ENCODE assay signal across 1 cellular context in genomic region chr4:26583865-26584652, GRCh38.
TF ChIP-seq lines count a peak whose summit lies in the region.

TSS of gene TBC1D19 (plus strand) at chr4:26584084. CDS start at chr4:26584194, 110 bp downstream.

TF ChIP-seq in HepG2, 621 proteins besides CTCF, POLR2A, EP300 and RAD21 (continued from another document and continues in another):
- TF ChIP-seq SNRNP70 (IDR thresholded peaks at IDR 0.05; ENCODE audit: low read depth, low read length) = no peak
- TF ChIP-seq ARNTL (CRISPR knock-in tag; IDR thresholded peaks at IDR 0.05) = 0 out of 2 replicates have a peak, but pooled peaks have one; percentile 60
- TF ChIP-seq SKIL (CRISPR knock-in tag; IDR thresholded peaks at IDR 0.05; ENCODE audit: borderline replicate concordance) = no peak
- TF ChIP-seq HNF1B (CRISPR knock-in tag; IDR thresholded peaks at IDR 0.05) = peak; percentile 55; the same call in 1 of the 2 replicates
- TF ChIP-seq MTA1 (CRISPR knock-in tag; IDR thresholded peaks at IDR 0.05; ENCODE audit: borderline replicate concordance) = peak; percentile 86; the same call in 1 of the 2 replicates
- TF ChIP-seq ZNF512 (CRISPR knock-in tag; IDR thresholded peaks at IDR 0.05) = no peak
- no peak for TF ChIP-seq TCF7 (IDR thresholded peaks at IDR 0.05; ENCODE audit: low read depth)
- no peak for TF ChIP-seq NR2F6 (IDR thresholded peaks at IDR 0.05)
- peak; percentile 69 for TF ChIP-seq NR2F6 (CRISPR knock-in tag; IDR thresholded peaks at IDR 0.05)
- TF ChIP-seq PREB (CRISPR knock-in tag; IDR thresholded peaks at IDR 0.05) = no peak
- TF ChIP-seq KDM5A (IDR thresholded peaks at IDR 0.05; ENCODE audit: borderline replicate concordance, low read length) = peak; percentile 92
- no peak for TF ChIP-seq SMYD3 (CRISPR knock-in tag; IDR thresholded peaks at IDR 0.05)
- TF ChIP-seq ZGPAT (CRISPR knock-in tag; IDR thresholded peaks at IDR 0.05) = peak; percentile 73
- TF ChIP-seq ZNF597 (CRISPR knock-in tag; IDR thresholded peaks at IDR 0.05) = no peak
- no peak for TF ChIP-seq TP53 (CRISPR knock-in tag; conservative IDR thresholded peaks at IDR 0.05)
- TF ChIP-seq MEIS2 (CRISPR knock-in tag; IDR thresholded peaks at IDR 0.05) = no peak
- TF ChIP-seq ZFX (CRISPR knock-in tag; IDR thresholded peaks at IDR 0.05; ENCODE audit: low read depth) = peak; percentile 93
- peak; percentile 89; the same call in 1 of the 2 replicates for TF ChIP-seq SSRP1 (CRISPR knock-in tag; IDR thresholded peaks at IDR 0.05)
- TF ChIP-seq ZNF296 (CRISPR knock-in tag; conservative IDR thresholded peaks at IDR 0.05) = no peak
- TF ChIP-seq PRDM15 (CRISPR knock-in tag; IDR thresholded peaks at IDR 0.05) = no peak
- peak; percentile 84 for TF ChIP-seq ZNF644 (CRISPR knock-in tag; IDR thresholded peaks at IDR 0.05; ENCODE audit: low read depth)
- 0 out of 2 replicates have a peak, but pooled peaks have one; percentile 45 for TF ChIP-seq KLF11 (CRISPR knock-in tag; IDR thresholded peaks at IDR 0.05)
- no peak for TF ChIP-seq GRHL1 (CRISPR knock-in tag; conservative IDR thresholded peaks at IDR 0.05)
- no peak for TF ChIP-seq ZNF18 (CRISPR knock-in tag; IDR thresholded peaks at IDR 0.05; ENCODE audit: insufficient replicate concordance)
- peak; percentile 97 for TF ChIP-seq HBP1 (CRISPR knock-in tag; IDR thresholded peaks at IDR 0.05; ENCODE audit: low read depth)
- TF ChIP-seq ZNF17 (CRISPR knock-in tag; IDR thresholded peaks at IDR 0.05) = no peak
- 0 out of 2 replicates have a peak, but pooled peaks have one; percentile 90 for TF ChIP-seq PCBP1 (IDR thresholded peaks at IDR 0.05; ENCODE audit: borderline replicate concordance, low read depth, low read length)
- TF ChIP-seq ZEB1 (IDR thresholded peaks at IDR 0.05; ENCODE audit: insufficient replicate concordance, low read depth) = no peak
- peak; percentile 91; the same call in 1 of the 2 replicates for TF ChIP-seq ZNF136 (CRISPR knock-in tag; IDR thresholded peaks at IDR 0.05; ENCODE audit: low read depth)
- no peak for TF ChIP-seq TCF12 (IDR thresholded peaks at IDR 0.05)
- no peak for TF ChIP-seq TCF12 (CRISPR knock-in tag; IDR thresholded peaks at IDR 0.05)
- peak; percentile 61; the same call in 1 of the 2 replicates for TF ChIP-seq ZNF569 (CRISPR knock-in tag; IDR thresholded peaks at IDR 0.05; ENCODE audit: borderline replicate concordance)
- TF ChIP-seq ZNF790 (CRISPR knock-in tag; IDR thresholded peaks at IDR 0.05; ENCODE audit: borderline replicate concordance) = no peak
- peak; percentile 48; the same call in 1 of the 2 replicates for TF ChIP-seq NFYC (CRISPR knock-in tag; IDR thresholded peaks at IDR 0.05)
- no peak for TF ChIP-seq FOXO4 (CRISPR knock-in tag; conservative IDR thresholded peaks at IDR 0.05)
- TF ChIP-seq SRSF4 (IDR thresholded peaks at IDR 0.05; ENCODE audit: low read depth, low read length, poor library complexity, severe bottlenecking) = no peak
- TF ChIP-seq HHEX (CRISPR knock-in tag; IDR thresholded peaks at IDR 0.05) = peak; percentile 56; the same call in 1 of the 2 replicates
- TF ChIP-seq ERF (CRISPR knock-in tag; IDR thresholded peaks at IDR 0.05) = peak; percentile 71; the same call in 1 of the 2 replicates
- TF ChIP-seq MBNL3 (CRISPR knock-in tag; conservative IDR thresholded peaks at IDR 0.05) = no peak
- 0 out of 2 replicates have a peak, but pooled peaks have one; percentile 46 for TF ChIP-seq ZNF343 (CRISPR knock-in tag; IDR thresholded peaks at IDR 0.05)
